ENCODE assay signal across 8 cellular contexts in genomic region chr6:170552765-170553685, GRCh38. TPM values are rescaled to one million over a fixed set of nuclear protein-coding genes. Genes with fewer than 3 reads are reported as not detected.
DNase-seq lines count a peak whose midpoint lies in the region; ATAC-seq and TF ChIP-seq lines count a peak whose summit lies in the region.

Gene PSMB1, minus strand, starts transcription at chr6:170553307. Its CDS starts 65 bp downstream, at chr6:170553242.

- no peaks in the 10 kb centered on the region for H3K9me3 Mint-ChIP-seq in type B pancreatic cell

- H3K36me3 ChIP-seq in adrenal gland (replicated peaks in 1 of 2) (peaks cover 0 to 11% of the 10 kb centered on the region in 2 donors), heart left ventricle (peaks cover 0 to 40% (median 33%) of the 10 kb centered on the region in 9 donors)

- TF ChIP-seq CTCF in GM12875 (IDR thresholded peaks at IDR 0.05; ENCODE audit: borderline replicate concordance, insufficient read depth, low read depth, low read length) (no peak), adrenal gland (IDR thresholded peaks at IDR 0.05) (no peak), heart left ventricle (IDR thresholded peaks at IDR 0.05) (no peak), type B pancreatic cell (conservative IDR thresholded peaks at IDR 0.05) (no peak)

- TF ChIP-seq POLR2A in adrenal gland (IDR thresholded peaks at IDR 0.05) = peak; percentile 91 to 93
- peak; percentile 71 to 84 for TF ChIP-seq POLR2A in heart left ventricle (IDR thresholded peaks at IDR 0.05)

- H3K27me3 Mint-ChIP-seq in type B pancreatic cell = no peaks in the 10 kb centered on the region

- peaks cover 16 to 50% of the 10 kb centered on the region in 2 donors for H3K4me1 ChIP-seq in adrenal gland (replicated peaks in 1 of 2)
- H3K4me1 ChIP-seq in heart left ventricle = peaks cover 14 to 60% (median 53%) of the 10 kb centered on the region in 12 donors

- intact Hi-C loops in adrenal gland (cut with DNase I) = no loop called here
- intact Hi-C loops in heart left ventricle (cut with DNase I) = loop anchor here in 6 of 10 donors (1.0 to 10.0 kb wide), 4 partner anchors 801 to 828 kb away; partner anchors contain the start of genes DYNLT2 (in 5 of the 6), ERMARD (in 5 of the 6) and PHF10 (in 1 of the 6)

- no peaks in the 10 kb centered on the region for H3K27me3 ChIP-seq in adrenal gland
- no peaks in the 10 kb centered on the region for H3K27me3 ChIP-seq in heart left ventricle

- WGBS in adrenal gland, 4 donors = 0 to 1% (median 0%) methylated on average over 24 to 46 of the region's 46 CpGs
- WGBS in heart left ventricle, 4 donors = 0 to 1% (median 0%) methylated on average over 37 to 46 of the region's 46 CpGs

- no peak within 1 kb of the TSS for H3K27ac Mint-ChIP-seq in type B pancreatic cell

- no peaks in the 10 kb centered on the region for H3K36me3 Mint-ChIP-seq in type B pancreatic cell

- DNase-seq in NCI-H1417 treated with DMSO at 0.1 percent for 48 hours (lab: John Stamatoyannopoulos, UW) (peak; percentile 46), T follicular helper cell (ENCODE audit: low read depth) (peak; percentile 66), adrenal gland (peak; percentile 90 to 97 (median 95)), heart left ventricle (peak; percentile 95 to 97 (median 96)), pons (ENCODE audit: low spot score) (peak; percentile 97), type B pancreatic cell (ENCODE audit: extremely low spot score, unreplicated experiment) (peak; percentile 89)

- H3K4me1 Mint-ChIP-seq in type B pancreatic cell (ENCODE audit: unreplicated experiment) = peaks cover 15% of the 10 kb centered on the region

- H3K9me3 ChIP-seq in adrenal gland (replicated peaks in 1 of 3) (no peaks in the 10 kb centered on the region), heart left ventricle (no peaks in the 10 kb centered on the region)

- peak within 1 kb of the TSS; percentile 60 for H3K4me3 ChIP-seq in GM12875 (ENCODE audit: low read depth, low read length)
- peak within 1 kb of the TSS; percentile 63 to 92 (median 84) for H3K4me3 ChIP-seq in adrenal gland
- peak within 1 kb of the TSS; percentile 66 to 98 (median 80) for H3K4me3 ChIP-seq in heart left ventricle

- peak; percentile 55 for ATAC-seq in HG02763 (IDR thresholded peaks at IDR 0.05; ENCODE audit: unreplicated experiment)
- ATAC-seq in heart left ventricle = peak; percentile 84 to 92 (median 90)

- H3K27ac ChIP-seq in adrenal gland (peak within 1 kb of the TSS; percentile 80 to 98 (median 94)), heart left ventricle (peak within 1 kb of the TSS; percentile 84 to 98 (median 94))

- H3K4me3 Mint-ChIP-seq in type B pancreatic cell = no peak within 1 kb of the TSS

RNA-seq across cellular contexts. Expression of gene PSMB1, which starts in this region (rescaled TPM):
- 100 to 1,000 TPM; 129 to 277 (median 178) TPM for total RNA-seq in adrenal gland
- polyA plus RNA-seq in adrenal gland = 100 to 1,000 TPM; 163 to 317 (median 288) TPM
- 100 to 1,000 TPM; 124 to 273 (median 146) TPM for total RNA-seq in heart left ventricle
- 100 to 1,000 TPM; 287 to 313 TPM for polyA plus RNA-seq in heart left ventricle
- total RNA-seq in type B pancreatic cell (ENCODE audit: low replicate concordance) = 150 and 158 TPM in 2 replicates

Comparison
In these comparisons a context has a peak if more than half of its experiments do, and no peak if none do; other contexts are left out.
1. Peak in every context shown above with its lines: DNase-seq, ATAC-seq, H3K4me3 ChIP-seq and H3K27ac ChIP-seq.
2. DNase-seq: peak in every context shown above with its lines; median percentile 97 in pons; 96 in heart left ventricle; 95 in adrenal gland; 89 in type B pancreatic cell; 66 in T follicular helper cell; 46 in NCI-H1417 treated with DMSO at 0.1 percent for 48 hours.
3. intact Hi-C loops: an anchor here in heart left ventricle (1.0 to 10.0 kb wide); none called in adrenal gland.